In the genomic region with DNA sequence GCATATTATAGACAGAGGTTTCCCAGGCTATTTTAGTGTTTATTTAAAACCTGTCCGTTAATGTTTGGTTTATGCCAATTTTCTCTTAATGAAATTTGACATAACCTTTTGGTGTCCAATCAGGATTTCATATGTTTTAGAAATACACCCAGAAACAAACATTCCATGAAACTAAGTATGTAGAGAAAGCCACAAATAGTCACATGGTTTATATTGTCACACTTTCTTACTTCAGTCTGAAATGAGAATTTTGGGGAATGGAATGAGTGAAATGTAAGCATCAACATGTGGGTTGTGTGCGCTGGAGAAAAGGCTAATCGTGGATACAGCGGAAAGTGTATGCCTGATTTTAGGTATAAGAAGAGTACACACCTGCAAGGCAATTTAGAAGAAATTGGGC, we compare ENCODE assay signal across 18 cellular contexts.
DNase-seq lines count a peak whose midpoint lies in the region; ATAC-seq, FAIRE-seq and TF ChIP-seq lines count a peak whose summit lies in the region.
"Had no signal": no experiment of that assay in that cellular context is flagged by ENCODE, and none has a peak within 500 bp of the region (broad histone marks: within the 10 kb centered on the region; RNA-seq: fewer than 3 reads in every experiment).

No MANE protein-coding gene starts in this region.

- no peak for TF ChIP-seq CTCF in AG10803 (conservative IDR thresholded peaks at IDR 0.05; ENCODE audit: low read length)
- no peak for TF ChIP-seq CTCF in chondrocyte (IDR thresholded peaks at IDR 0.05)
- no peak for TF ChIP-seq CTCF in neural crest cell (conservative IDR thresholded peaks at IDR 0.05)

- no peaks in the 10 kb centered on the region for H3K27me3 Mint-ChIP-seq in chondrocyte (ENCODE audit: low read depth)
- H3K27me3 Mint-ChIP-seq in neural crest cell (ENCODE audit: low read depth): no peaks in the 10 kb centered on the region
- H3K27me3 Mint-ChIP-seq: CD4-positive, alpha-beta memory T cell had no signal

- H3K4me3 Mint-ChIP-seq in chondrocyte (ENCODE audit: unreplicated experiment) (no peak overlapping the region), neural crest cell (no peak overlapping the region)
- H3K4me3 Mint-ChIP-seq: CD14-positive monocyte; CD4-positive, alpha-beta memory T cell; H9 had no signal

- no peak for ATAC-seq in HG02678 (IDR thresholded peaks at IDR 0.05; ENCODE audit: unreplicated experiment)
- no peak for ATAC-seq in Right ventricle myocardium superior (ENCODE audit: poor library complexity)
- ATAC-seq: GM12878, K562 had no signal

- H3K27ac Mint-ChIP-seq in chondrocyte (ENCODE audit: unreplicated experiment): peak overlapping the region; percentile 3
- H3K27ac Mint-ChIP-seq in neural crest cell (ENCODE audit: unreplicated experiment): peak overlapping the region; percentile 78
- H3K27ac Mint-ChIP-seq: CD14-positive monocyte; CD4-positive, alpha-beta memory T cell; H9 had no signal

- peak; percentile 29 for DNase-seq in AG10803 (ENCODE audit: low read depth)
- peak; percentile 34 for DNase-seq in EH (ENCODE audit: low read depth)
- DNase-seq in chondrocyte (ENCODE audit: low spot score): no peak
- DNase-seq in neural crest cell (ENCODE audit: low read depth, low spot score): no peak
- no peak for DNase-seq in GM19239 (ENCODE audit: insufficient read length, low spot score)
- DNase-seq in Right ventricle myocardium superior: no peak
- DNase-seq: ACHN; Calu3; CD4-positive, alpha-beta memory T cell; DMS79 treated with DMSO at 0.1 percent for 48 hours; EL; H9 had no signal

- H3K9me3 Mint-ChIP-seq in chondrocyte (ENCODE audit: low read depth) (no peaks in the 10 kb centered on the region), neural crest cell (no peaks in the 10 kb centered on the region)
- H3K9me3 Mint-ChIP-seq: CD4-positive, alpha-beta memory T cell; H9 had no signal

- H3K36me3 Mint-ChIP-seq in chondrocyte (ENCODE audit: low read depth) (peaks cover 4% of the 10 kb centered on the region), neural crest cell (ENCODE audit: low read depth) (no peaks in the 10 kb centered on the region)
- H3K36me3 Mint-ChIP-seq: CD14-positive monocyte; CD4-positive, alpha-beta memory T cell had no signal

- H3K4me3 ChIP-seq in AG10803 (ENCODE audit: low read length): no peak overlapping the region
- H3K4me3 ChIP-seq: BLaER1, GM12878, K562 had no signal

- FAIRE-seq in GM19239 (lab: Jason Lieb, UNC): no peak
- FAIRE-seq: GM12878, H1, K562 had no signal

- H3K4me1 Mint-ChIP-seq in chondrocyte (ENCODE audit: low read depth): peaks cover 23% of the 10 kb centered on the region
- H3K4me1 Mint-ChIP-seq in neural crest cell: no peaks in the 10 kb centered on the region
- H3K4me1 Mint-ChIP-seq: CD14-positive monocyte; CD4-positive, alpha-beta memory T cell had no signal

- intact Hi-C loops in Right ventricle myocardium superior (cut with DNase I): no loop called here

Comparison
In these comparisons a context has a peak if more than half of its experiments do, and no peak if none do; other contexts are left out.
1. DNase-seq: peak in AG10803 (single experiment) and EH (single experiment); none in chondrocyte (single experiment), neural crest cell (single experiment), GM19239 (single experiment) and Right ventricle myocardium superior (single experiment).